ENCODE assay signal across 17 cellular contexts in the genomic region with DNA sequence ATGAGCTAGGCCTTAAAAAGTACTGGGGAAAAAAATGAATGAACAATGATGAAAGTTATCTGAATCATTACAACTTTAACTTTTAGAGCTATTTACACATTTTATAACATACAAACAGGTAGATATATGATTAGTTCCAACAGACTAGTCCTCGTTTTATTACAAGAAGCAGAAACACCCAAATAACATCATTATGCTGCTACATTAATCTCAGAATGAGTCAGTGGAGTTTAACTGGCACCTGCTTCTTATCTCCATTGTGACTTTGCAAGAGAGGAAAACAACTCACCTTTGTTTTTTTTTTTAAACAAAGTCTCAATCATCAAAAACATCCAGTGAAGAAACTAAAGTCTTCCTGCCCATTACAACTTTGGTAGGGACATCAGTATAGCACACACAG. TPM values are rescaled to one million over a fixed set of nuclear protein-coding genes. Genes with fewer than 3 reads are reported as not detected.
DNase-seq lines count a peak whose midpoint lies in the region; ATAC-seq, FAIRE-seq and TF ChIP-seq lines count a peak whose summit lies in the region.
"Had no signal": no experiment of that assay in that cellular context is flagged by ENCODE, and none has a peak within 500 bp of the region (broad histone marks: within the 10 kb centered on the region; RNA-seq: fewer than 3 reads in every experiment).

No MANE protein-coding gene starts in this region.

- no peak for TF ChIP-seq CTCF in GM12878 (IDR thresholded peaks at IDR 0.05 in 2 of 3, conservative IDR thresholded peaks at IDR 0.05 in 1 of 3; ENCODE audit: control insufficient read depth in 2 of 3, extremely low read depth in 1 of 3, insufficient read depth in 1 of 3, low read depth in 3 of 3, low read length in 3 of 3)
- no peak for TF ChIP-seq CTCF in GM10248 (IDR thresholded peaks at IDR 0.05; ENCODE audit: control extremely low read depth, extremely low read depth, low read depth, missing control alignments)

- H3K4me1 ChIP-seq in GM12878 (ENCODE audit: control insufficient read depth, insufficient read depth, low read length), result peaks cover 79% of the 10 kb centered on the region

- no peaks in the 10 kb centered on the region for H3K9me3 Mint-ChIP-seq in activated CD4-positive, alpha-beta T cell treated with anti-CD3 and anti-CD28 coated beads for 36 hours (ENCODE audit: low read depth)
- H3K9me3 Mint-ChIP-seq in stimulated activated effector memory CD8-positive, alpha-beta T cell treated with anti-CD3 and anti-CD28 coated beads, Interleukin-12 subunit alpha, Interleukin-12 subunit beta, amount 100 ng/mL, for 72 hours, result no peaks in the 10 kb centered on the region

- CTCF ChIA-PET in activated CD4-positive, alpha-beta T cell treated with anti-CD3 and anti-CD28 coated beads for 36 hours (lab: Charles Lee), result no interaction called here
- CTCF ChIA-PET in GM12878 (lab: Yijun Ruan, JAX) (interaction anchor here (1.5 to 10.0 kb wide), 4 partner anchors 9 to 16 kb away, joined by 4 to 113 read pairs (median 7); partner anchors contain the start of gene ATP8A1), GM10248 (lab: Yijun Ruan, JAX) (interaction anchor here (1.0 to 3.3 kb wide), 4 partner anchors 8 to 15 kb away, joined by 3 to 15 read pairs (median 6); partner anchors contain the start of gene ATP8A1)

- peak in 1 of 2 experiments; percentile 48; a peak in 1 of 4 replicates for TF ChIP-seq EP300 in GM12878 (IDR thresholded peaks at IDR 0.05; ENCODE audit: borderline replicate concordance in 1 of 2, control insufficient read depth in 1 of 2, low read depth in 2 of 2, low read length in 2 of 2)

- no peak for DNase-seq in activated CD4-positive, alpha-beta T cell treated with anti-CD3 and anti-CD28 coated beads for 36 hours
- no peak for DNase-seq in activated CD4-positive, alpha-beta T cell treated with anti-CD3 and anti-CD28 coated beads, Interleukin-2, amount 50 U/mL, for 48 hours
- DNase-seq in GM12878 (ENCODE audit: low read depth, low spot score), result no peak
- no peak for DNase-seq in stimulated activated effector memory CD8-positive, alpha-beta T cell treated with anti-CD3 and anti-CD28 coated beads, Interleukin-12 subunit alpha, Interleukin-12 subunit beta, amount 100 ng/mL, for 72 hours (ENCODE audit: low spot score in 2 of 2)
- DNase-seq in ecto neural progenitor cell (ENCODE audit: low spot score), result no peak
- no peak for DNase-seq in GM10248 (ENCODE audit: extremely low spot score)
- DNase-seq: GOT3, heart right ventricle, left ventricle myocardium superior, NCI-H2171 treated with DMSO at 0.1 percent for 48 hours, trophoblast cell had no signal

- POLR2A ChIA-PET in activated CD4-positive, alpha-beta T cell treated with anti-CD3 and anti-CD28 coated beads for 36 hours (lab: Charles Lee), result interaction anchor here (0.5 kb wide), 1 partner anchor 242 kb away, joined by 3 read pairs; no protein-coding TSS in a partner anchor
- POLR2A ChIA-PET in GM12878 (lab: Charles Lee), result interaction anchor here (0.6 to 13.1 kb wide), 5 partner anchors 10 to 105 kb away, joined by 3 to 254 read pairs (median 8); partner anchors contain the start of gene ATP8A1
- POLR2A ChIA-PET in GM10248 (lab: Yijun Ruan, JAX), result interaction anchor here (1.2 kb wide), 1 partner anchor 15 kb away, joined by 4 read pairs; the partner anchor contains the start of gene ATP8A1

- H2AFZ ChIP-seq in GM12878 (ENCODE audit: control insufficient read depth, low read depth, low read length), result no peak overlapping the region

- H3K4me1 Mint-ChIP-seq in activated CD4-positive, alpha-beta T cell treated with anti-CD3 and anti-CD28 coated beads for 36 hours, result peaks cover 83% of the 10 kb centered on the region
- peaks cover 80% of the 10 kb centered on the region for H3K4me1 Mint-ChIP-seq in stimulated activated effector memory CD8-positive, alpha-beta T cell treated with anti-CD3 and anti-CD28 coated beads, Interleukin-12 subunit alpha, Interleukin-12 subunit beta, amount 100 ng/mL, for 72 hours

- no peaks in the 10 kb centered on the region for H4K20me1 ChIP-seq in GM12878 (ENCODE audit: control insufficient read depth, insufficient read depth)

- H3K4me2 ChIP-seq in GM12878 (ENCODE audit: control insufficient read depth, insufficient read depth), result peak overlapping the region; percentile 75
- H3K4me2 ChIP-seq: smooth muscle cell had no signal

- H3K36me3 Mint-ChIP-seq in activated CD4-positive, alpha-beta T cell treated with anti-CD3 and anti-CD28 coated beads for 36 hours (ENCODE audit: low read depth), result no peaks in the 10 kb centered on the region
- peaks cover 6% of the 10 kb centered on the region for H3K36me3 Mint-ChIP-seq in stimulated activated effector memory CD8-positive, alpha-beta T cell treated with anti-CD3 and anti-CD28 coated beads, Interleukin-12 subunit alpha, Interleukin-12 subunit beta, amount 100 ng/mL, for 72 hours

- H3K4me3 Mint-ChIP-seq in activated CD4-positive, alpha-beta T cell treated with anti-CD3 and anti-CD28 coated beads for 36 hours, result peak overlapping the region; percentile 3
- peak overlapping the region; percentile 56 for H3K4me3 Mint-ChIP-seq in stimulated activated effector memory CD8-positive, alpha-beta T cell treated with anti-CD3 and anti-CD28 coated beads, Interleukin-12 subunit alpha, Interleukin-12 subunit beta, amount 100 ng/mL, for 72 hours

- H3K27me3 Mint-ChIP-seq in activated CD4-positive, alpha-beta T cell treated with anti-CD3 and anti-CD28 coated beads for 36 hours, result no peaks in the 10 kb centered on the region

- H3K27ac ChIP-seq in GM12878 (ENCODE audit: control insufficient read depth, insufficient read depth), result peak overlapping the region; percentile 98
- H3K27ac ChIP-seq: epithelial cell of prostate, heart right ventricle, neutrophil had no signal

- no TSS peak for BruUV-seq in GM12878 (replicated peaks; lab: Mats Ljungman, UMichigan)

- H3K9me3 ChIP-seq in GM12878 (replicated peaks; ENCODE audit: control insufficient read depth, insufficient read depth, low read length), result peaks cover 2% of the 10 kb centered on the region; the same call in 1 of the 3 replicates
- H3K9me3 ChIP-seq: heart right ventricle, neutrophil had no signal

- SMC1A ChIA-PET in GM12878 (lab: Charles Lee; ENCODE audit: uncharacterized antibody, unreplicated experiment), result interaction anchor here (0.8 to 20.0 kb wide), 12 partner anchors 9 to 153 kb away, joined by 3 to 478 read pairs (median 4); partner anchors contain the start of gene ATP8A1

- RAD21 ChIA-PET in GM12878 (lab: Charles Lee; ENCODE audit: unreplicated experiment), result interaction anchor here (0.8 to 16.5 kb wide), 6 partner anchors 8 to 73 kb away, joined by 3 to 252 read pairs (median 12); partner anchors contain the start of gene ATP8A1

- peak overlapping the region; percentile 32; the same call in 1 of the 2 replicates for H3K9ac ChIP-seq in GM12878 (ENCODE audit: control insufficient read depth, insufficient read depth, low read length)

- H3K27ac Mint-ChIP-seq in activated CD4-positive, alpha-beta T cell treated with anti-CD3 and anti-CD28 coated beads for 36 hours, result peak overlapping the region; percentile 76
- peak overlapping the region; percentile 81 for H3K27ac Mint-ChIP-seq in stimulated activated effector memory CD8-positive, alpha-beta T cell treated with anti-CD3 and anti-CD28 coated beads, Interleukin-12 subunit alpha, Interleukin-12 subunit beta, amount 100 ng/mL, for 72 hours

- H3K4me3 ChIP-seq in GM12878, result peak overlapping the region; percentile 33
- H3K4me3 ChIP-seq: heart right ventricle, smooth muscle cell had no signal

- peaks cover 0 to 6% of the 10 kb centered on the region in 2 experiments; a peak in 1 of 4 replicates for H3K36me3 ChIP-seq in GM12878 (ENCODE audit: control insufficient read depth in 2 of 2, insufficient read depth in 2 of 2, low read length in 1 of 2)
- H3K36me3 ChIP-seq: heart right ventricle, neutrophil had no signal

- in situ Hi-C loops in GM12878 (cut with MboI), result loop anchor here (25.0 kb wide), 1 partner anchor 1979 kb away; no protein-coding TSS in a partner anchor

- 0% methylated on average over 1 of the region's 1 CpG for WGBS in GM12878 (ENCODE audit: insufficient coverage, insufficient replicate concordance, low lambda C conversion rate, missing lambda C conversion rate)

- intact Hi-C loops in activated CD4-positive, alpha-beta T cell treated with anti-CD3 and anti-CD28 coated beads for 36 hours (cut with DNase I, micrococcal nuclease), result no loop called here
- intact Hi-C loops in GM12878 (cut with micrococcal nuclease; ENCODE audit: unreplicated experiment), result no loop called here

- TF ChIP-seq RAD21 in GM12878 (IDR thresholded peaks at IDR 0.05; ENCODE audit: insufficient read depth, low read depth, low read length), result no peak

- H3K27me3 ChIP-seq in GM12878 (replicated peaks in 1 of 2; ENCODE audit: control insufficient read depth in 2 of 2, insufficient read depth in 2 of 2, low read length in 1 of 2), result no peaks in the 10 kb centered on the region
- H3K27me3 ChIP-seq: heart right ventricle, neutrophil had no signal

- H3K79me2 ChIP-seq in GM12878 (ENCODE audit: control insufficient read depth, insufficient read depth, low read length), result peaks cover 96% of the 10 kb centered on the region

- no peak for TF ChIP-seq POLR2A in GM12878 (IDR thresholded peaks at IDR 0.05; ENCODE audit: low read depth, low read length)

- ATAC-seq in activated CD4-positive, alpha-beta T cell treated with anti-CD3 and anti-CD28 coated beads for 36 hours, result peak; percentile 58
- ATAC-seq in HG03159 (IDR thresholded peaks at IDR 0.05; ENCODE audit: unreplicated experiment) (peak; percentile 14), GM12878 (peak; percentile 13; the same call in 2 of the 3 replicates), HG03521 (IDR thresholded peaks at IDR 0.05; ENCODE audit: unreplicated experiment) (no peak)
- peak; percentile 47 for ATAC-seq in stimulated activated effector memory CD8-positive, alpha-beta T cell treated with anti-CD3 and anti-CD28 coated beads, Interleukin-12 subunit alpha, Interleukin-12 subunit beta, amount 100 ng/mL, for 72 hours
- ATAC-seq: heart right ventricle, left ventricle myocardium superior had no signal

- FAIRE-seq in GM12878 (lab: Jason Lieb, UNC), result no peak

RNA-seq across cellular contexts. Expression of gene ATP8A1, which starts 15.2 kb away (rescaled TPM):
- total RNA-seq in activated CD4-positive, alpha-beta T cell treated with anti-CD3 and anti-CD28 coated beads for 36 hours, result 10 to 100 TPM; 15.1 to 21.1 TPM
- 1,209 and 1,224 TPM in 2 replicates for total RNA-seq in GM12878 (2013; cell fraction: nucleolus; rRNA removed)
- total RNA-seq in GM12878 (2014; rRNA removed), result 55.2 and 73.8 TPM in 2 replicates
- total RNA-seq in GM12878 (2014; rRNA removed; fragmentation: Illumina TruSeq; extraction: Trizol), result 72.5 and 78.7 TPM in 2 replicates
- 50.4 and 50.6 TPM in 2 replicates for total RNA-seq in GM12878 (2021)
- polyA plus RNA-seq in GM12878 (2011; ENCODE audit: low read depth), result 16.1 TPM
- polyA plus RNA-seq in GM12878 (2011; rRNA removed), result 116 and 194 TPM in 2 replicates
- polyA plus RNA-seq in GM12878 (2011; cell fraction: cytosol; rRNA removed), result 27.1 and 34.0 TPM in 2 replicates
- polyA plus RNA-seq in GM12878 (2011; cell fraction: nucleus; rRNA removed), result 252 and 314 TPM in 2 replicates
- 22.0 and 41.8 TPM in 2 replicates for polyA plus RNA-seq in GM12878 (2012)
- polyA plus RNA-seq in GM12878 (2014; fragmentation: Illumina TruSeq; extraction: Trizol), result 43.3 and 60.0 TPM in 2 replicates
- 1 to 10 TPM; 9.0 to 9.5 TPM for polyA plus RNA-seq in GM12878 (2014; fragmentation: Nextera tagmentation; extraction: Ambion mirVana)
- polyA plus RNA-seq in GM12878 (2014; rRNA removed), result 26.2 and 31.2 TPM in 2 replicates
- 10 to 100 TPM; 14.4 to 18.5 TPM for polyA plus RNA-seq in GM12878 (2016; fragmentation: Nextera tagmentation; extraction: Ambion mirVana)
- 213 and 243 TPM in 2 replicates for polyA minus RNA-seq in GM12878 (2011; rRNA and poly(A)+ RNA removed)
- 58.3 and 60.7 TPM in 2 replicates for polyA minus RNA-seq in GM12878 (2011; cell fraction: cytosol; rRNA and poly(A)+ RNA removed)
- 380 and 488 TPM in 2 replicates for polyA minus RNA-seq in GM12878 (2011; cell fraction: nucleus; rRNA and poly(A)+ RNA removed)
- total RNA-seq: A172 had no signal
- polyA plus RNA-seq: smooth muscle cell had no signal
